In the genomic region with DNA sequence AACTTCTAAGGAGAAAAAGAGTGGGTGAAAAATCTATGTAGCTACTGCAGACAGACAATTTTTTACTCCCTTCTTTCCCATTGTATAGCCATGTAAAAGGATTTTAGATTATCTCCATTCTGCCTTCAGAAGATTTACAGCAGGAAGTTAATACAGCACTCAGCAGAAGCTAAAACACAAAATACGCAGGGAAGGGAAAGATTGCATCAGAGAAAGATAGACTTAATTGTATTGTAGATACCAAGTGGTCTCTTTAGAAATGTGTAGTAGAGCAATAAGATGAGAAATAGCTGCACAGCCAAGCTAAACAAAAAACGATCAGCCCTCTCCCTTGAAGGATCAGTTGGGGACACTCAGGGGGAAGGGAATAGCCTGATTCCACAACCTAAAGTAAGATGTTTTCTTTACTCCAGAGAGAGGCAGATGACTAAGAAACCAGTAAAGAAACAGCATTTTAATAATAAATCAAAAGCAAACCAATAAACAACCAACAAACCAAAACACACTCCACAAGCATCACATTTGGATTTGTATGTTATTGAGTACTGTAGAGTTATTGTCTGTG, we compare ENCODE assay signal across 18 cellular contexts.
"Had no signal": no experiment of that assay in that cellular context is flagged by ENCODE, and none has a peak within 500 bp of the region (broad histone marks: within the 10 kb centered on the region; RNA-seq: fewer than 3 reads in every experiment).

No MANE protein-coding gene starts in this region.

- H3K9me3 ChIP-seq: esophagus muscularis mucosa, ovary, sigmoid colon, suprapubic skin, upper lobe of left lung had no signal

- H3K9me3 Mint-ChIP-seq: activated naive CD8-positive, alpha-beta T cell treated with anti-CD3 and anti-CD28 coated beads for 36 hours; nephron progenitor cell had no signal

- H3K36me3 ChIP-seq: esophagus muscularis mucosa, ovary, sigmoid colon, suprapubic skin, upper lobe of left lung had no signal

- H3K27me3 Mint-ChIP-seq: activated CD8-positive, alpha-beta memory T cell treated with anti-CD3 and anti-CD28 coated beads, Interleukin-2, amount 10 ng/mL, durations not matched to agents 7 days and 5 days had no signal

- H3K4me3 Mint-ChIP-seq: activated CD8-positive, alpha-beta memory T cell treated with anti-CD3 and anti-CD28 coated beads, Interleukin-2, amount 10 ng/mL, durations not matched to agents 7 days and 5 days; activated naive CD8-positive, alpha-beta T cell treated with anti-CD3 and anti-CD28 coated beads for 36 hours; activated T-cell treated with anti-CD3 and anti-CD28 coated beads, Interleukin-2, amount 50 U/mL, for 4 hours; nephron progenitor cell had no signal

- FAIRE-seq: bronchial epithelial cell had no signal

- H3K4me3 ChIP-seq: esophagus muscularis mucosa, ovary, sigmoid colon, suprapubic skin, upper lobe of left lung had no signal

- DNase-seq: activated CD8-positive, alpha-beta memory T cell treated with anti-CD3 and anti-CD28 coated beads, Interleukin-2, amount 10 ng/mL, durations not matched to agents 7 days and 5 days; activated gamma-delta T cell; activated naive CD8-positive, alpha-beta T cell treated with anti-CD3 and anti-CD28 coated beads for 36 hours; activated T-cell treated with anti-CD3 and anti-CD28 coated beads, Interleukin-2, amount 50 U/mL, for 4 hours; aorta; foreskin melanocyte; head of caudate nucleus; left colon; nephron progenitor cell; ovary; sigmoid colon; stimulated activated CD4-positive, alpha-beta T cell treated with anti-CD3 and anti-CD28 coated beads, Interleukin-2, amount 100 ng/mL, for 48 hours; stimulated activated naive CD8-positive, alpha-beta T cell treated with anti-CD3 and anti-CD28 coated beads, Interleukin-15, Interleukin-2, amounts not matched to agents 100 U/mL and 50 U/mL, for 24 hours; T-helper 2 cell; upper lobe of left lung had no signal

- H3K4me1 ChIP-seq: esophagus muscularis mucosa, sigmoid colon, suprapubic skin, upper lobe of left lung had no signal

- H3K27ac Mint-ChIP-seq: activated CD8-positive, alpha-beta memory T cell treated with anti-CD3 and anti-CD28 coated beads, Interleukin-2, amount 10 ng/mL, durations not matched to agents 7 days and 5 days; activated naive CD8-positive, alpha-beta T cell treated with anti-CD3 and anti-CD28 coated beads for 36 hours; nephron progenitor cell had no signal

- H3K27ac ChIP-seq: esophagus muscularis mucosa, ovary, sigmoid colon, suprapubic skin, upper lobe of left lung had no signal

- H3K36me3 Mint-ChIP-seq: activated CD8-positive, alpha-beta memory T cell treated with anti-CD3 and anti-CD28 coated beads, Interleukin-2, amount 10 ng/mL, durations not matched to agents 7 days and 5 days; activated naive CD8-positive, alpha-beta T cell treated with anti-CD3 and anti-CD28 coated beads for 36 hours had no signal

- H3K27me3 ChIP-seq: esophagus muscularis mucosa, ovary, sigmoid colon, suprapubic skin, upper lobe of left lung had no signal
